Comparison of ENCODE assay signal across 9 cellular contexts in genomic region chr1:1355376-1355775, GRCh38. TPM values are rescaled to one million over a fixed set of nuclear protein-coding genes. Genes with fewer than 3 reads are reported as not detected.
DNase-seq lines count a peak whose midpoint lies in the region; ATAC-seq, FAIRE-seq and TF ChIP-seq lines count a peak whose summit lies in the region.
"Had no signal": no experiment of that assay in that cellular context is flagged by ENCODE, and none has a peak within 500 bp of the region (broad histone marks: within the 10 kb centered on the region; RNA-seq: fewer than 3 reads in every experiment).

No MANE protein-coding gene starts in this region.

- no peak overlapping the region for H2BK120ac ChIP-seq in mesendoderm (ENCODE audit: low read depth, low read length)

- H3K4me1 Mint-ChIP-seq in CD4-positive, alpha-beta T cell (ENCODE audit: low read depth): peaks cover 28% of the 10 kb centered on the region

- H3K18ac ChIP-seq in mesendoderm (ENCODE audit: low read length): peak overlapping the region; percentile 24

- intact Hi-C loops in body of pancreas (cut with DNase I): no loop called here
- intact Hi-C loops in CD4-positive, alpha-beta T cell (cut with DNase I, micrococcal nuclease): loop anchor here in 1 of 2 experiments (2.0 kb wide), 1 partner anchor 15 kb away; no protein-coding TSS in a partner anchor

- WGBS in body of pancreas, 2 donors: 1% methylated on average over 19 of the region's 57 CpGs; no CpG with 5 or more reads in 1 of the 2 donors
- WGBS in mesendoderm (ENCODE audit: extremely low coverage, insufficient coverage, low lambda C conversion rate): no CpG with 5 or more reads among the region's 57 CpGs

- H3K23ac ChIP-seq in mesendoderm (ENCODE audit: low read length): no peak overlapping the region

- TF ChIP-seq CTCF in AG04449 (IDR thresholded peaks at IDR 0.05; ENCODE audit: insufficient read depth, low read length, missing control alignments): no peak
- TF ChIP-seq CTCF in HFF-Myc (IDR thresholded peaks at IDR 0.05; ENCODE audit: low read depth, low read length, missing control alignments): no peak
- no peak for TF ChIP-seq CTCF in body of pancreas (IDR thresholded peaks at IDR 0.05)
- no peak for TF ChIP-seq CTCF in CD4-positive, alpha-beta T cell (IDR thresholded peaks at IDR 0.05)

- no peaks in the 10 kb centered on the region for H3K9me3 ChIP-seq in body of pancreas
- H3K9me3 ChIP-seq in CD4-positive, alpha-beta T cell (ENCODE audit: control insufficient read depth, low read length): no peaks in the 10 kb centered on the region

- no peak for TF ChIP-seq POLR2A in body of pancreas (IDR thresholded peaks at IDR 0.05)
- TF ChIP-seq POLR2A in GM12891 (IDR thresholded peaks at IDR 0.05; ENCODE audit: low read depth, low read length): no peak

- H3K27ac ChIP-seq in body of pancreas (no peak overlapping the region), mesendoderm (ENCODE audit: low read depth, low read length) (no peak overlapping the region)
- no peak overlapping the region for H3K27ac ChIP-seq in CD4-positive, alpha-beta T cell (ENCODE audit: low read depth, low read length)

- DNase-seq in AG04449 (ENCODE audit: low read depth, low spot score) (no peak), HFF-Myc (ENCODE audit: extremely low read depth, low read depth) (no peak), body of pancreas (peak in 2 of 4 donors; percentile 38 to 47), mesendoderm (no peak), GM12891 (ENCODE audit: insufficient read length, low spot score) (no peak)
- no peak for DNase-seq in activated CD4-positive, alpha-beta T cell treated with anti-CD3 and anti-CD28 coated beads, Interleukin-2, amount 50 U/mL, for 4 hours
- DNase-seq in CD4-positive, alpha-beta T cell: no peak
- DNase-seq: NCI-H2171 treated with DMSO at 0.1 percent for 48 hours had no signal

- H3K36me3 ChIP-seq in body of pancreas (replicated peaks in 1 of 2; ENCODE audit: insufficient read depth in 1 of 2, low read depth in 2 of 2): no peaks in the 10 kb centered on the region
- H3K36me3 ChIP-seq in mesendoderm (ENCODE audit: control insufficient read depth, insufficient read depth, low read length): no peaks in the 10 kb centered on the region

- CTCF ChIA-PET in AG04449 (lab: Yijun Ruan, JAX): interaction anchor here (1.0 kb wide), 1 partner anchor 16 kb away, joined by 3 read pairs; no protein-coding TSS in a partner anchor
- CTCF ChIA-PET in CD4-positive, alpha-beta T cell (lab: Charles Lee): no interaction called here

- no peaks in the 10 kb centered on the region for H3K36me3 Mint-ChIP-seq in CD4-positive, alpha-beta T cell (ENCODE audit: low read depth)

- no peak for FAIRE-seq in GM12891 (lab: Jason Lieb, UNC)

- H3K4me2 ChIP-seq in mesendoderm (ENCODE audit: low read length): no peak overlapping the region

- no peaks in the 10 kb centered on the region for H3K79me2 ChIP-seq in mesendoderm (ENCODE audit: control insufficient read depth, insufficient read depth, low read length)

- H4K5ac ChIP-seq in mesendoderm (ENCODE audit: low read length): no peak overlapping the region

- H3K27me3 Mint-ChIP-seq in CD4-positive, alpha-beta T cell: peaks cover 41% of the 10 kb centered on the region

- H3K4me3 Mint-ChIP-seq in CD4-positive, alpha-beta T cell: no peak overlapping the region

- ATAC-seq in body of pancreas: peak; percentile 30
- ATAC-seq in HG03045 (IDR thresholded peaks at IDR 0.05; ENCODE audit: unreplicated experiment): no peak
- ATAC-seq in CD4-positive, alpha-beta T cell (ENCODE audit: poor library complexity): no peak

- no peak overlapping the region for H3K27ac Mint-ChIP-seq in CD4-positive, alpha-beta T cell

- H3K9ac ChIP-seq in mesendoderm (ENCODE audit: low read length): no peak overlapping the region

- POLR2A ChIA-PET in AG04449 (lab: Yijun Ruan, JAX): interaction anchor here (1.0 kb wide), 1 partner anchor 9 kb away, joined by 3 read pairs; no protein-coding TSS in a partner anchor
- POLR2A ChIA-PET in CD4-positive, alpha-beta T cell (lab: Charles Lee): interaction anchor here (0.8 to 2.3 kb wide), 3 partner anchors 16 to 50 kb away, joined by 3 to 12 read pairs (median 3); no protein-coding TSS in a partner anchor

- H3K27me3 ChIP-seq in body of pancreas (peaks cover 0 to 32% of the 10 kb centered on the region in 2 donors), mesendoderm (ENCODE audit: insufficient read depth, low read length, poor library complexity) (peaks cover 6% of the 10 kb centered on the region)
- peaks cover 50% of the 10 kb centered on the region for H3K27me3 ChIP-seq in CD4-positive, alpha-beta T cell (ENCODE audit: control insufficient read depth, insufficient read depth, low read length)

- no peak overlapping the region for H2BK15ac ChIP-seq in mesendoderm (replicated peaks; ENCODE audit: low read depth)

- H2AK5ac ChIP-seq in mesendoderm (ENCODE audit: low read length): no peak overlapping the region

- H3K4me3 ChIP-seq in AG04449 (ENCODE audit: low read depth, low read length) (peak overlapping the region; percentile 85), HFF-Myc (replicated peaks; ENCODE audit: low read depth, low read length) (peak overlapping the region; percentile 25; the same call in 1 of the 2 replicates), body of pancreas (no peak overlapping the region), mesendoderm (ENCODE audit: low read length) (no peak overlapping the region)

- H3K56ac ChIP-seq in mesendoderm (ENCODE audit: low read length): peak overlapping the region; percentile 34

- no peak overlapping the region for H4K8ac ChIP-seq in mesendoderm (ENCODE audit: low read depth, low read length)

- H3K4me1 ChIP-seq in body of pancreas (peaks cover 22% of the 10 kb centered on the region), mesendoderm (ENCODE audit: control insufficient read depth, low read depth, low read length) (no peaks in the 10 kb centered on the region)

- H3K4ac ChIP-seq in mesendoderm (ENCODE audit: low read depth, low read length): no peak overlapping the region

- no peaks in the 10 kb centered on the region for H3K9me3 Mint-ChIP-seq in CD4-positive, alpha-beta T cell

- H2BK5ac ChIP-seq in mesendoderm (ENCODE audit: low read length): no peak overlapping the region

- H3K79me1 ChIP-seq in mesendoderm (ENCODE audit: low read length): no peaks in the 10 kb centered on the region

TF ChIP-seq in GM12891, 5 proteins besides CTCF, POLR2A, EP300 and RAD21:
- TF ChIP-seq PAX5 (IDR thresholded peaks at IDR 0.05; ENCODE audit: insufficient read depth, low read length, severe bottlenecking) (no peak), TAF1 (IDR thresholded peaks at IDR 0.05; ENCODE audit: low read depth, low read length) (no peak), POLR2AphosphoS5 (IDR thresholded peaks at IDR 0.05; ENCODE audit: low read depth, low read length) (no peak), SPI1 (IDR thresholded peaks at IDR 0.05; ENCODE audit: low read depth, low read length) (no peak), POU2F2 (IDR thresholded peaks at IDR 0.05; ENCODE audit: low read depth, low read length) (no peak)

RNA-seq across cellular contexts. Expression of gene MXRA8, which starts 3.0 kb away (rescaled TPM):
- total RNA-seq in body of pancreas: 10 to 100 TPM; 23.3 to 48.5 TPM
- polyA plus RNA-seq in mesendoderm (2013, experiment 1 of 2): 5.1 TPM
- 4.6 TPM for polyA plus RNA-seq in mesendoderm (2013, experiment 2 of 2)
- polyA plus RNA-seq in GM12891 (2012; ENCODE audit: low read depth, missing spikeins): 2.3 TPM
- total RNA-seq in CD4-positive, alpha-beta T cell: 1 to 10 TPM; 1.6 to 2.9 TPM

RNA-seq across cellular contexts. Expression of gene DVL1, which starts 6.2 kb away (rescaled TPM):
- 10 to 100 TPM; 58.1 to 84.4 TPM for total RNA-seq in body of pancreas
- 25.1 TPM for polyA plus RNA-seq in mesendoderm (2013, experiment 1 of 2)
- polyA plus RNA-seq in mesendoderm (2013, experiment 2 of 2): 25.4 TPM
- polyA plus RNA-seq in GM12891 (2012; ENCODE audit: low read depth, missing spikeins): 11.5 TPM
- 10 to 100 TPM; 44.9 to 45.5 TPM for total RNA-seq in CD4-positive, alpha-beta T cell

RNA-seq across cellular contexts. Expression of gene AURKAIP1, which starts 19.6 kb away (rescaled TPM):
- total RNA-seq in body of pancreas: 10 to 100 TPM; 79.4 to 93.7 TPM
- polyA plus RNA-seq in mesendoderm (2013, experiment 1 of 2): 119 TPM
- 120 TPM for polyA plus RNA-seq in mesendoderm (2013, experiment 2 of 2)
- 101 TPM for polyA plus RNA-seq in GM12891 (2012; ENCODE audit: low read depth, missing spikeins)
- total RNA-seq in CD4-positive, alpha-beta T cell: 10 to 100 TPM; 59.2 to 64.6 TPM

RNA-seq across cellular contexts. Expression of gene TAS1R3, which starts 24.3 kb away (rescaled TPM):
- under 1 TPM in 1 of 2 donors, not detected in 1; 0.26 TPM for total RNA-seq in body of pancreas
- polyA plus RNA-seq in mesendoderm (2013, experiment 1 of 2): 0.03 TPM
- polyA plus RNA-seq in mesendoderm (2013, experiment 2 of 2): 0.04 TPM
- 0.50 TPM for polyA plus RNA-seq in GM12891 (2012; ENCODE audit: low read depth, missing spikeins)
- 1 to 10 TPM; 3.3 to 3.4 TPM for total RNA-seq in CD4-positive, alpha-beta T cell

RNA-seq across cellular contexts. Expression of gene CPTP, which starts 30.8 kb away (rescaled TPM):
- 10 to 100 TPM; 15.6 to 33.0 TPM for total RNA-seq in body of pancreas
- polyA plus RNA-seq in mesendoderm (2013, experiment 1 of 2): 7.5 TPM
- 7.1 TPM for polyA plus RNA-seq in mesendoderm (2013, experiment 2 of 2)
- 11.6 TPM for polyA plus RNA-seq in GM12891 (2012; ENCODE audit: low read depth, missing spikeins)
- total RNA-seq in CD4-positive, alpha-beta T cell: 10 to 100 TPM; 11.6 to 12.9 TPM

Comparison
In these comparisons a context has a peak if more than half of its experiments do, and no peak if none do; other contexts are left out.
1. H3K4me3 ChIP-seq: peak in AG04449 (single experiment) and HFF-Myc (single experiment); none in body of pancreas (0 of 2) and mesendoderm (single experiment).
2. RNA of gene MXRA8, which starts 3.0 kb away (total RNA-seq): 23.3 to 48.5 TPM in body of pancreas; 1.6 to 2.9 TPM in CD4-positive, alpha-beta T cell; every median in the first group is over 4 times any median in the second.